In the genomic region with DNA sequence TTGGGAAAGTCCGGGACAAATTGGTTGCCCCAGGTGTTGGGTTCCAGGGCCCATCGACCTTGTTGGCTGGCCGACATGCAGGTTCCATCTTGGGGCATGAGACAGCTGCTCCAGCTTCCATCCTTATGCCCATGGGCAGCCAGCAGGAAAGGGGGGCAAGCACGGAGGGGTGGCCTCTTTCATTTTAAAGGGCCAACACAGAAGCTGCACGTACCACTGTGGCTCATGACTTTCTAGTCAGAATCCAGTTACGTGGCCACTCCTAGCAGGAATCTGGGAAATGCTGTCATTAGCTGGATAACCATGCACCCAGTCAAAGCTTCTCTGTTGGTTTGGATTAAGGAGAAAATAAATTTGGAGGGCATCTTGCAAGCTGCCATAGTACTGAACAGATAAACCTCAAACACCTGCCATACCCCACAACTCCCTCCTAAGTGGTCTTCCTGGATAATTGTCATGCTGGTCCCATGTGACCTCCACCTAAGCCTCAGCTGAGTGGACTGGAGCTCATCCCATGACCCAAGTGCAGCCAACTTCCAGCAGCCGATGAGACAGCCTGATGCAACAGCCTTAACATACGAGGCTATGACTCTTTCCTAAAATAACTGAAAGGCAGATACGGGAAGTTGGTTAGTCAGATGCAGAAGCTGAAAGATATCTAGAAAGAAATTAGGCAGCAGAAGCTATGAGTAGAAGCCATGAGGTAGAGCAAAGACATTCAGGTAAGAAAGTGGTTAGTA, we compare ENCODE assay signal across 9 cellular contexts. TPM values are rescaled to one million over a fixed set of nuclear protein-coding genes. Genes with fewer than 3 reads are reported as not detected.
DNase-seq lines count a peak whose midpoint lies in the region; ATAC-seq, FAIRE-seq and TF ChIP-seq lines count a peak whose summit lies in the region.
"Had no signal": no experiment of that assay in that cellular context is flagged by ENCODE, and none has a peak within 500 bp of the region (broad histone marks: within the 10 kb centered on the region; RNA-seq: fewer than 3 reads in every experiment).

No MANE protein-coding gene starts in this region.

- no peak overlapping the region for H3K27ac Mint-ChIP-seq in CD4-positive, alpha-beta T cell
- H3K27ac Mint-ChIP-seq in osteocyte (ENCODE audit: unreplicated experiment), result no peak overlapping the region

- CTCF ChIA-PET in CD4-positive, alpha-beta T cell (lab: Charles Lee), result no interaction called here

- H3K36me3 Mint-ChIP-seq in CD4-positive, alpha-beta T cell (ENCODE audit: low read depth), result peaks cover 1% of the 10 kb centered on the region
- H3K36me3 Mint-ChIP-seq in osteocyte (ENCODE audit: unreplicated experiment), result no peaks in the 10 kb centered on the region

- H3K27ac ChIP-seq in CD4-positive, alpha-beta T cell (ENCODE audit: low read depth, low read length), result no peak overlapping the region

- no peaks in the 10 kb centered on the region for H3K27me3 Mint-ChIP-seq in CD4-positive, alpha-beta T cell
- H3K27me3 Mint-ChIP-seq in osteocyte (ENCODE audit: unreplicated experiment), result peaks cover 4% of the 10 kb centered on the region

- DNase-seq in GM18507 (ENCODE audit: extremely low spot score, insufficient read length, low read depth) (no peak), UCSD-AML1 (lab: John Stamatoyannopoulos, UW; ENCODE audit: unreplicated experiment) (peak; percentile 10), medulla oblongata (ENCODE audit: extremely low spot score) (peak; percentile 83), osteocyte (ENCODE audit: extremely low spot score, unreplicated experiment) (no peak), NCI-H187 treated with DMSO at 0.1 percent for 48 hours (lab: John Stamatoyannopoulos, UW) (no peak)
- DNase-seq in CD4-positive, alpha-beta T cell, result no peak

- H3K9me3 Mint-ChIP-seq in CD4-positive, alpha-beta T cell, result no peaks in the 10 kb centered on the region
- H3K9me3 Mint-ChIP-seq in osteocyte (ENCODE audit: unreplicated experiment), result no peaks in the 10 kb centered on the region

- FAIRE-seq in GM18507 (lab: Jason Lieb, UNC), result peak; percentile 63
- FAIRE-seq: endothelial cell of umbilical vein had no signal

- intact Hi-C loops in CD4-positive, alpha-beta T cell (cut with DNase I, micrococcal nuclease), result no loop called here

- H3K27me3 ChIP-seq in CD4-positive, alpha-beta T cell (ENCODE audit: control insufficient read depth, insufficient read depth, low read length), result no peaks in the 10 kb centered on the region

- ATAC-seq in HG03025 (IDR thresholded peaks at IDR 0.05; ENCODE audit: low FRiP score, unreplicated experiment) (peak; percentile 52), HG02840 (IDR thresholded peaks at IDR 0.05; ENCODE audit: low FRiP score, unreplicated experiment) (no peak)
- no peak for ATAC-seq in CD4-positive, alpha-beta T cell (ENCODE audit: poor library complexity)

- H3K9me3 ChIP-seq in CD4-positive, alpha-beta T cell (ENCODE audit: control insufficient read depth, low read length), result no peaks in the 10 kb centered on the region

- no peaks in the 10 kb centered on the region for H3K4me1 Mint-ChIP-seq in CD4-positive, alpha-beta T cell (ENCODE audit: low read depth)
- H3K4me1 Mint-ChIP-seq in osteocyte (ENCODE audit: unreplicated experiment), result peaks cover 6% of the 10 kb centered on the region

- H3K4me3 Mint-ChIP-seq in CD4-positive, alpha-beta T cell, result no peak overlapping the region
- H3K4me3 Mint-ChIP-seq in osteocyte (ENCODE audit: unreplicated experiment), result no peak overlapping the region

- POLR2A ChIA-PET in CD4-positive, alpha-beta T cell (lab: Charles Lee), result no interaction called here

- no peak for TF ChIP-seq CTCF in CD4-positive, alpha-beta T cell (IDR thresholded peaks at IDR 0.05)
- no peak for TF ChIP-seq CTCF in osteocyte (IDR thresholded peaks at IDR 0.05)

RNA-seq across cellular contexts. Expression of a gene that starts 21.4 kb away (rescaled TPM):
- under 1 TPM in 1 of 2 experiments, not detected in 1; 0.19 TPM for total RNA-seq in CD4-positive, alpha-beta T cell
- 10.2 and 11.9 TPM in 2 replicates for total RNA-seq in osteocyte

Comparison
In these comparisons a context has a peak if more than half of its experiments do, and no peak if none do; other contexts are left out.
1. DNase-seq: peak in UCSD-AML1 (single experiment) and medulla oblongata (single experiment); none in GM18507 (single experiment), CD4-positive, alpha-beta T cell (0 of 10), osteocyte (single experiment) and NCI-H187 treated with DMSO at 0.1 percent for 48 hours (single experiment).